ENCODE assay signal across 8 cellular contexts in the genomic region with DNA sequence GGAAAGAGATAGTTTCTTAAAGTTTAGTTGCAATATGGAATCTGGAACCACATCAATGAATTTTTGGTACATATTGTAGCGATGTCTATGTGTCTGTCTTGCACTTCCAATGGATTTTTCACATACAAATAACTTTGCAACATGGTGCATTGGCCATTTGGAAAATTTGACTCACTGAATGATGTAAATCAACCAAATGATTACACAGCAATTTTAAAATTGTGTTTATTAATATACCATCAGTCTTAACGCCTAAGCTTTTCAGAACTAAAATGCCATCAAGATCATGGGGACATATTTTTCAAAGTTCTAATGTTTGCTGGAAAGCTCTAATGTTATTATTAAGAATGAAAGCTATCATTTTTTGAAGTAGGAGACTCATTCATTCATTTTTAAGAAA. TPM values are rescaled to one million over a fixed set of nuclear protein-coding genes. Genes with fewer than 3 reads are reported as not detected.
"Had no signal": no experiment of that assay in that cellular context is flagged by ENCODE, and none has a peak within 500 bp of the region (broad histone marks: within the 10 kb centered on the region; RNA-seq: fewer than 3 reads in every experiment).

No MANE protein-coding gene starts in this region.

- FAIRE-seq: G401.6, GM12878, GM12891, GM12892, GM18507, GM19239 had no signal

- H3K4me3 ChIP-seq: GM12878 had no signal

- DNase-seq: GDM1, GF-D8 had no signal

- ATAC-seq: GM12878 had no signal

RNA-seq across cellular contexts. Expression of gene TMEM26, which starts 39.4 kb away (rescaled TPM):
- total RNA-seq: GM12878 had no signal
- polyA plus RNA-seq: GM12878 had no signal
